In the genomic region with DNA sequence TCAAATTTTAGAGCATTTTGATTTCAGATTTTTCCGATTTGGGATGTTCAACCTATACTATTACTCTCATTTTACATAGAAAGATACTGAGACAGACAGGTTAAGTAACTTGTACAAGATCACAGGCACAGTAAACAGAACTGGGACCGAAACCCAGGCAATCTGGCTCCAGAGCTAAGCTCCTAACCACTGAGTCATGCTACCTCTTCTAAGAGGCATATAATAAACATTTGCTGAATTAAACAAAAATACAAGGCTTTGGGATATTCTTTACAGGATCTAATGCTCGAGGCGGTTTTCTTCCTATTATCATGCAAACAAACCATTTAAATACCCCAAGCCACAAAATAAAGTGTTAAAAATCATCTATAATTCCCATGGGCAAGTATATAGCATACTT, we compare ENCODE assay signal across 22 cellular contexts. TPM values are rescaled to one million over a fixed set of nuclear protein-coding genes. Genes with fewer than 3 reads are reported as not detected.
DNase-seq lines count a peak whose midpoint lies in the region; ATAC-seq, FAIRE-seq and TF ChIP-seq lines count a peak whose summit lies in the region.
"Had no signal": no experiment of that assay in that cellular context is flagged by ENCODE, and none has a peak within 500 bp of the region (broad histone marks: within the 10 kb centered on the region; RNA-seq: fewer than 3 reads in every experiment).

No MANE protein-coding gene starts in this region.

- H3K9me3 ChIP-seq in SK-N-SH = peaks cover 4% of the 10 kb centered on the region; the same call in 1 of the 2 replicates
- peaks cover 2% of the 10 kb centered on the region; the same call in 1 of the 2 replicates for H3K9me3 ChIP-seq in MG63
- H3K9me3 ChIP-seq in suprapubic skin = no peaks in the 10 kb centered on the region
- H3K9me3 ChIP-seq: colonic mucosa had no signal

- TF ChIP-seq CTCF in SK-N-SH (IDR thresholded peaks at IDR 0.05) (no peak), bronchial epithelial cell (IDR thresholded peaks at IDR 0.05; ENCODE audit: insufficient read depth, low read length, severe bottlenecking) (no peak), natural killer cell (IDR thresholded peaks at IDR 0.05) (no peak), suprapubic skin (IDR thresholded peaks at IDR 0.05) (no peak)

- H3K36me3 ChIP-seq in SK-N-SH (replicated peaks in 1 of 2; ENCODE audit: control insufficient read depth in 1 of 2, insufficient read depth in 2 of 2, low read length in 1 of 2) (no peaks in the 10 kb centered on the region), MG63 (no peaks in the 10 kb centered on the region), bronchial epithelial cell (ENCODE audit: control insufficient read depth, insufficient read depth, low read length) (no peaks in the 10 kb centered on the region), suprapubic skin (no peaks in the 10 kb centered on the region)
- H3K36me3 ChIP-seq: colonic mucosa, SJCRH30 had no signal

- H3K79me2 ChIP-seq in SK-N-SH (ENCODE audit: insufficient read depth) = no peaks in the 10 kb centered on the region

- no peak for FAIRE-seq in bronchial epithelial cell (lab: Jason Lieb, UNC)
- FAIRE-seq: endometrium, frontal cortex had no signal

- no peak for TF ChIP-seq RAD21 in SK-N-SH (IDR thresholded peaks at IDR 0.05; ENCODE audit: low read length)

- H4K20me1 ChIP-seq in SK-N-SH (ENCODE audit: insufficient read depth) = no peaks in the 10 kb centered on the region

- H3K9me2 ChIP-seq in SK-N-SH = no peaks in the 10 kb centered on the region

- peak overlapping the region; percentile 78 for H3K4me3 Mint-ChIP-seq in natural killer cell

- no peak for TF ChIP-seq POLR2A in suprapubic skin (IDR thresholded peaks at IDR 0.05)

- peaks cover 12 to 18% of the 10 kb centered on the region in 2 donors for H3K4me1 Mint-ChIP-seq in natural killer cell

- H3F3A ChIP-seq in SK-N-SH (replicated peaks; ENCODE audit: insufficient read depth) = peaks cover 3% of the 10 kb centered on the region

- POLR2A ChIA-PET in SK-N-SH (lab: Yijun Ruan, JAX) = no interaction called here

- no peak for DNase-seq in SK-N-SH
- DNase-seq in MG63 = peak; percentile 69
- DNase-seq in bronchial epithelial cell (ENCODE audit: low read depth) = peak; percentile 39
- DNase-seq in natural killer cell = no peak
- no peak for DNase-seq in suprapubic skin (ENCODE audit: low spot score in 2 of 2)
- DNase-seq in NCI-H69 (lab: John Stamatoyannopoulos, UW) = no peak
- DNase-seq: activated naive CD4-positive, alpha-beta T cell treated with anti-CD3 and anti-CD28 coated beads, Interleukin-2, amount 50 U/mL, for 16 hours; colonic mucosa; DMS79; left cardiac atrium; midbrain; NCI-H2029 treated with DMSO at 0.1 percent for 48 hours; NCI-H524; SJCRH30; T-helper 9 cell had no signal

- peak overlapping the region; percentile 60 for H2AFZ ChIP-seq in SK-N-SH (ENCODE audit: low read depth)

- H3K27me3 ChIP-seq in SK-N-SH (ENCODE audit: insufficient read depth) (peaks cover 18% of the 10 kb centered on the region), MG63 (no peaks in the 10 kb centered on the region), bronchial epithelial cell (ENCODE audit: control insufficient read depth, insufficient read depth, low read length) (no peaks in the 10 kb centered on the region), suprapubic skin (no peaks in the 10 kb centered on the region)
- H3K27me3 ChIP-seq: colonic mucosa, SJCRH30, tibial nerve had no signal

- no peaks in the 10 kb centered on the region for H3K9me3 Mint-ChIP-seq in natural killer cell

- intact Hi-C loops in natural killer cell (cut with micrococcal nuclease) = no loop called here

- TF ChIP-seq EP300 in SK-N-SH (IDR thresholded peaks at IDR 0.05; ENCODE audit: borderline replicate concordance in 1 of 2, low read depth in 1 of 2, low read length in 1 of 2) (no peak), suprapubic skin (IDR thresholded peaks at IDR 0.05) (no peak)

- H3K4me2 ChIP-seq in SK-N-SH = no peak overlapping the region

- H3K27ac Mint-ChIP-seq in natural killer cell = peak overlapping the region; percentile 96 to 99

- H3K9ac ChIP-seq in SK-N-SH = no peak overlapping the region

- H3K27ac ChIP-seq in SK-N-SH (ENCODE audit: low read depth in 2 of 2, low read length in 1 of 2) (no peak overlapping the region), suprapubic skin (no peak overlapping the region)
- H3K27ac ChIP-seq: 22Rv1, C4-2B, colonic mucosa, SJCRH30 had no signal

- H3K4me1 ChIP-seq in SK-N-SH (ENCODE audit: control insufficient read depth in 1 of 2, insufficient read depth in 2 of 2, low read depth in 1 of 2, low read length in 1 of 2) = no peaks in the 10 kb centered on the region; a peak in 2 of 4 replicates
- peaks cover 19% of the 10 kb centered on the region for H3K4me1 ChIP-seq in suprapubic skin
- H3K4me1 ChIP-seq: colonic mucosa, SJCRH30 had no signal

- H3K4me3 ChIP-seq in SK-N-SH (ENCODE audit: low read depth in 2 of 2, low read length in 1 of 2) (no peak overlapping the region), MG63 (no peak overlapping the region), bronchial epithelial cell (ENCODE audit: low read depth, low read length) (no peak overlapping the region), suprapubic skin (no peak overlapping the region)
- H3K4me3 ChIP-seq: colonic mucosa, SJCRH30, tibial nerve had no signal

- peaks cover 15% of the 10 kb centered on the region for H3K36me3 Mint-ChIP-seq in natural killer cell

- H3K27me3 Mint-ChIP-seq in natural killer cell (ENCODE audit: low read depth in 2 of 2) = peaks cover 9 to 21% of the 10 kb centered on the region in 2 donors

- CTCF ChIA-PET in SK-N-SH (lab: Yijun Ruan, JAX) = interaction anchor here (1.0 to 9.9 kb wide), 4 partner anchors 11 to 309 kb away, joined by 3 to 193 read pairs (median 23); a partner anchor contains a TSS

- ATAC-seq in SK-N-SH treated with all-trans-retinoic acid at 6 μM for 48 hours = no peak
- ATAC-seq in natural killer cell = no peak
- ATAC-seq in HG03460 (IDR thresholded peaks at IDR 0.05; ENCODE audit: unreplicated experiment) = no peak

- 91% methylated on average over 4 of the region's 4 CpGs for WGBS in SK-N-SH (ENCODE audit: low lambda C conversion rate)
- 87% methylated on average over 4 of the region's 4 CpGs for WGBS in suprapubic skin

TF ChIP-seq in SK-N-SH, 30 proteins besides CTCF, POLR2A, EP300 and RAD21 (continues in another document):
- no peak for TF ChIP-seq TAF1 (IDR thresholded peaks at IDR 0.05; ENCODE audit: borderline replicate concordance, low read depth, low read length)
- no peak for TF ChIP-seq EZH2phosphoT487 (IDR thresholded peaks at IDR 0.05; ENCODE audit: borderline replicate concordance, low read depth)
- TF ChIP-seq, protein P1, sequence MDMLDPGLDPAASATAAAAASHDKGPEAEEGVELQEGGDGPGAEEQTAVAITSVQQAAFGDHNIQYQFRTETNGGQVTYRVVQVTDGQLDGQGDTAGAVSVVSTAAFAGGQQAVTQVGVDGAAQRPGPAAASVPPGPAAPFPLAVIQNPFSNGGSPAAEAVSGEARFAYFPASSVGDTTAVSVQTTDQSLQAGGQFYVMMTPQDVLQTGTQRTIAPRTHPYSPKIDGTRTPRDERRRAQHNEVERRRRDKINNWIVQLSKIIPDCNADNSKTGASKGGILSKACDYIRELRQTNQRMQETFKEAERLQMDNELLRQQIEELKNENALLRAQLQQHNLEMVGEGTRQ (IDR thresholded peaks at IDR 0.05; ENCODE audit: borderline replicate concordance, low read depth, low read length) = no peak
- TF ChIP-seq SMC3 (IDR thresholded peaks at IDR 0.05; ENCODE audit: low read depth, low read length) = no peak
- no peak for TF ChIP-seq ELF1 (IDR thresholded peaks at IDR 0.05)
- TF ChIP-seq RCOR1 (IDR thresholded peaks at IDR 0.05; ENCODE audit: low read length) = no peak
- TF ChIP-seq NFIC (IDR thresholded peaks at IDR 0.05; ENCODE audit: borderline replicate concordance) = no peak
- no peak for TF ChIP-seq POLR2AphosphoS5 (IDR thresholded peaks at IDR 0.05; ENCODE audit: low read depth, low read length)
- no peak for TF ChIP-seq CHD2 (IDR thresholded peaks at IDR 0.05; ENCODE audit: low read length, partially characterized antibody)

TF ChIP-seq in SK-N-SH treated with all-trans-retinoic acid at 6 μM for 48 hours, 23 proteins besides CTCF, POLR2A, EP300 and RAD21 (continues in another document):
- TF ChIP-seq RARB (CRISPR knock-in tag; IDR thresholded peaks at IDR 0.05) (no peak), ZFP30 (CRISPR knock-in tag; IDR thresholded peaks at IDR 0.05) (no peak)
- TF ChIP-seq, protein P2, sequence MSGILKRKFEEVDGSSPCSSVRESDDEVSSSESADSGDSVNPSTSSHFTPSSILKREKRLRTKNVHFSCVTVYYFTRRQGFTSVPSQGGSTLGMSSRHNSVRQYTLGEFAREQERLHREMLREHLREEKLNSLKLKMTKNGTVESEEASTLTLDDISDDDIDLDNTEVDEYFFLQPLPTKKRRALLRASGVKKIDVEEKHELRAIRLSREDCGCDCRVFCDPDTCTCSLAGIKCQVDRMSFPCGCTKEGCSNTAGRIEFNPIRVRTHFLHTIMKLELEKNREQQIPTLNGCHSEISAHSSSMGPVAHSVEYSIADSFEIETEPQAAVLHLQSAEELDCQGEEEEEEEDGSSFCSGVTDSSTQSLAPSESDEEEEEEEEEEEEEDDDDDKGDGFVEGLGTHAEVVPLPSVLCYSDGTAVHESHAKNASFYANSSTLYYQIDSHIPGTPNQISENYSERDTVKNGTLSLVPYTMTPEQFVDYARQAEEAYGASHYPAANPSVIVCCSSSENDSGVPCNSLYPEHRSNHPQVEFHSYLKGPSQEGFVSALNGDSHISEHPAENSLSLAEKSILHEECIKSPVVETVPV (CRISPR knock-in tag; IDR thresholded peaks at IDR 0.05) = no peak

RNA-seq across cellular contexts. Expression of a gene that starts 50.3 kb away (rescaled TPM):
- polyA plus RNA-seq in SK-N-SH (2012; rRNA removed) = not detected in 2 replicates
- 0.01 TPM in 1 of 2 replicates, not detected in the other for polyA plus RNA-seq in SK-N-SH (2012; cell fraction: cytosol; rRNA removed)
- polyA plus RNA-seq in SK-N-SH (2012; cell fraction: nucleus; rRNA removed) = 0.05 and 0.10 TPM in 2 replicates
- 2.8 and 5.6 TPM in 2 replicates for total RNA-seq in MG63 (2014; rRNA removed; shearing (Covaris generic); ENCODE audit: low replicate concordance)
- total RNA-seq in bronchial epithelial cell (under 0.01 and 0.64 TPM in 2 replicates), natural killer cell (10 to 100 TPM in 1 of 3 donors, 1 to 10 TPM in 1, under 1 TPM in 1; 0.84 to 23.9 (median 3.8) TPM), suprapubic skin (1 to 10 TPM in 3 of 4 donors, under 1 TPM in 1; 0.72 to 9.8 (median 2.7) TPM)
- total RNA-seq: frontal cortex had no signal

RNA-seq across cellular contexts. Expression of a gene that starts 53.6 kb away (rescaled TPM):
- 0.08 and 0.11 TPM in 2 replicates for polyA plus RNA-seq in SK-N-SH (2012; rRNA removed)
- polyA plus RNA-seq in SK-N-SH (2012; cell fraction: cytosol; rRNA removed) = 0.08 and 0.25 TPM in 2 replicates
- not detected in 2 replicates for polyA plus RNA-seq in SK-N-SH (2012; cell fraction: nucleus; rRNA removed)
- 0.07 and 7.3 TPM in 2 replicates for total RNA-seq in MG63 (2014; rRNA removed; shearing (Covaris generic); ENCODE audit: low replicate concordance)
- total RNA-seq in bronchial epithelial cell = 37.1 and 104 TPM in 2 replicates
- total RNA-seq in natural killer cell = under 1 TPM in 2 of 3 donors, not detected in 1; 0.48 to 0.64 TPM
- 10 to 100 TPM; 13.9 to 25.1 (median 17.7) TPM for total RNA-seq in suprapubic skin

Comparison
In these comparisons a context has a peak if more than half of its experiments do, and no peak if none do; other contexts are left out.
1. DNase-seq: peak in MG63 (single experiment) and bronchial epithelial cell (single experiment); none in SK-N-SH (single experiment), natural killer cell (single experiment), suprapubic skin (0 of 2) and NCI-H69 (single experiment).